In the genomic region with DNA sequence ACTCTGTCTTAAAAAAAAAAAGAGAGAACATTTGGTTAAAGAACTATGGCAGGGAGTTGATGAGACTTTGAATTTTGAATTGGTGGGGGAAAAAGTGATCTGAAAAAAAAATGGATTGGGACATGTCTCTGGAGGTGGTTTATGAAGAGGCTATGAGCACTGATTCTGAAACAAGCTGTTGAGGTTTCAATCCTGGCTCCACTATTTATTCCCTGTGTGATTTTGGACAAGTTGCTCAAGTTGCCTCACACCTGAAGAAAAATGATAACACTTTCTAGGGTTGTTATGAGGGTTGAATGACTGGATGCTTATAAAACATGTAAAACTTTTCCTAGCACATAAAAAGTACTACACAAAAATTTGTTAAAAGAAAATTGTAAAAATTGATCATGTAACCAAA, we compare ENCODE assay signal across 16 cellular contexts. TPM values are rescaled to one million over a fixed set of nuclear protein-coding genes. Genes with fewer than 3 reads are reported as not detected.
DNase-seq lines count a peak whose midpoint lies in the region; ATAC-seq and TF ChIP-seq lines count a peak whose summit lies in the region.
"Had no signal": no experiment of that assay in that cellular context is flagged by ENCODE, and none has a peak within 500 bp of the region (broad histone marks: within the 10 kb centered on the region; RNA-seq: fewer than 3 reads in every experiment).

No MANE protein-coding gene starts in this region.

- POLR2A ChIA-PET in CD4-positive, alpha-beta memory T cell (lab: Charles Lee; ENCODE audit: partially characterized antibody), result interaction anchor here (0.6 to 1.8 kb wide), 3 partner anchors 8 to 519 kb away, joined by 3 to 13 read pairs (median 9); no protein-coding TSS in a partner anchor

- H3K4me3 ChIP-seq in CD4-positive, alpha-beta memory T cell (ENCODE audit: low read length in 2 of 2), result no peak overlapping the region
- H3K4me3 ChIP-seq in HUES6 (ENCODE audit: low read depth, low read length) (0 out of 2 replicates have a peak overlapping the region, but pooled peaks have one; percentile 14), adipocyte (ENCODE audit: low read length) (peak overlapping the region; percentile 85), MG63 (no peak overlapping the region), lower lobe of right lung (no peak overlapping the region)
- H3K4me3 ChIP-seq: lung had no signal

- TF ChIP-seq CTCF in nephron progenitor cell (IDR thresholded peaks at IDR 0.05) (no peak), lower lobe of right lung (IDR thresholded peaks at IDR 0.05) (no peak)

- H3K9me3 ChIP-seq in CD4-positive, alpha-beta memory T cell (ENCODE audit: control insufficient read depth in 1 of 2, low read length in 2 of 2), result no peaks in the 10 kb centered on the region
- H3K9me3 ChIP-seq in HUES6 (ENCODE audit: control insufficient read depth, insufficient read depth, low read depth, low read length) (no peaks in the 10 kb centered on the region), adipocyte (ENCODE audit: control insufficient read depth, low read length) (no peaks in the 10 kb centered on the region), MG63 (no peaks in the 10 kb centered on the region), lower lobe of right lung (no peaks in the 10 kb centered on the region)
- H3K9me3 ChIP-seq: gastrocnemius medialis had no signal

- ATAC-seq in lower lobe of right lung, result no peak
- ATAC-seq: gastrocnemius medialis had no signal

- H3K9ac ChIP-seq in HUES6 (ENCODE audit: low read length), result no peak overlapping the region
- H3K9ac ChIP-seq in adipocyte (ENCODE audit: low read length), result peak overlapping the region; percentile 98

- H3K27me3 ChIP-seq in CD4-positive, alpha-beta memory T cell (ENCODE audit: insufficient read depth, low read length), result no peaks in the 10 kb centered on the region
- H3K27me3 ChIP-seq in HUES6 (ENCODE audit: control insufficient read depth, insufficient read depth, low read length) (no peaks in the 10 kb centered on the region), adipocyte (replicated peaks; ENCODE audit: control insufficient read depth, insufficient read depth, low read length) (no peaks in the 10 kb centered on the region), MG63 (no peaks in the 10 kb centered on the region), lower lobe of right lung (ENCODE audit: low read depth) (no peaks in the 10 kb centered on the region)
- H3K27me3 ChIP-seq: gastrocnemius medialis had no signal

- DNase-seq in CD4-positive, alpha-beta memory T cell, result no peak
- DNase-seq in adipocyte (ENCODE audit: low read depth) (no peak), nephron progenitor cell (no peak), MG63 (no peak), lower lobe of right lung (no peak)
- no peak for DNase-seq in activated CD4-positive, CD25-positive, alpha-beta regulatory T cell treated with anti-CD3 and anti-CD28 coated beads, Interleukin-2, amount 50 U/mL, for 72 hours
- DNase-seq: activated CD4-positive, CD25-positive, alpha-beta regulatory T cell; activated CD8-positive, alpha-beta memory T cell treated with anti-CD3 and anti-CD28 coated beads, Interleukin-2, amount 50 U/mL, for 48 hours; cerebellar nuclear complex; gastrocnemius medialis; NCI-H446 treated with DMSO at 0.1 percent for 48 hours; stimulated activated CD4-positive, alpha-beta T cell treated with anti-CD3 and anti-CD28 coated beads, Interleukin-4, amount 100 ng/mL, for 4 hours had no signal

- H3K36me3 Mint-ChIP-seq in CD4-positive, alpha-beta memory T cell, result peaks cover 0 to 9% of the 10 kb centered on the region in 2 donors
- peaks cover 8% of the 10 kb centered on the region for H3K36me3 Mint-ChIP-seq in nephron progenitor cell (ENCODE audit: low read depth)

- peak overlapping the region in 6 of 7 donors; percentile 15 to 94 (median 58) for H3K27ac Mint-ChIP-seq in CD4-positive, alpha-beta memory T cell
- no peak overlapping the region for H3K27ac Mint-ChIP-seq in nephron progenitor cell

- peaks cover 0 to 2% (median 0%) of the 10 kb centered on the region in 8 donors for H3K9me3 Mint-ChIP-seq in CD4-positive, alpha-beta memory T cell
- no peaks in the 10 kb centered on the region for H3K9me3 Mint-ChIP-seq in nephron progenitor cell
- H3K9me3 Mint-ChIP-seq: IgD-negative memory B cell had no signal

- no peak overlapping the region for H3K27ac ChIP-seq in CD4-positive, alpha-beta memory T cell (ENCODE audit: low read depth, low read length)
- H3K27ac ChIP-seq in HUES6 (ENCODE audit: low read depth, low read length) (no peak overlapping the region), lower lobe of right lung (no peak overlapping the region)
- H3K27ac ChIP-seq: C4-2B had no signal

- peaks cover 27 to 65% (median 44%) of the 10 kb centered on the region in 4 donors for H3K4me1 Mint-ChIP-seq in CD4-positive, alpha-beta memory T cell
- H3K4me1 Mint-ChIP-seq in nephron progenitor cell, result peaks cover 49% of the 10 kb centered on the region

- peaks cover 33% of the 10 kb centered on the region for H3K4me1 ChIP-seq in CD4-positive, alpha-beta memory T cell (ENCODE audit: insufficient read depth, low read length)
- H3K4me1 ChIP-seq in HUES6 (ENCODE audit: control insufficient read depth, insufficient read depth, low read length), result peaks cover 15% of the 10 kb centered on the region
- peaks cover 16% of the 10 kb centered on the region for H3K4me1 ChIP-seq in adipocyte (ENCODE audit: control insufficient read depth, insufficient read depth, low read length)
- peaks cover 18% of the 10 kb centered on the region for H3K4me1 ChIP-seq in lower lobe of right lung

- no peaks in the 10 kb centered on the region for H3K36me3 ChIP-seq in CD4-positive, alpha-beta memory T cell (ENCODE audit: insufficient read depth, low read length)
- H3K36me3 ChIP-seq in HUES6 (ENCODE audit: control insufficient read depth, insufficient read depth, low read length) (no peaks in the 10 kb centered on the region), adipocyte (ENCODE audit: control insufficient read depth, insufficient read depth, low read length, severe bottlenecking) (no peaks in the 10 kb centered on the region), MG63 (no peaks in the 10 kb centered on the region), lower lobe of right lung (no peaks in the 10 kb centered on the region)
- H3K36me3 ChIP-seq: gastrocnemius medialis had no signal

- CTCF ChIA-PET in CD4-positive, alpha-beta memory T cell (lab: Charles Lee; ENCODE audit: partially characterized antibody), result interaction anchor here (1.3 to 3.7 kb wide), 3 partner anchors 13 to 25 kb away, joined by 3 to 25 read pairs (median 6); no protein-coding TSS in a partner anchor

- intact Hi-C loops in CD4-positive, alpha-beta memory T cell (cut with micrococcal nuclease), result loop anchor here (2.0 to 10.0 kb wide), 3 partner anchors 13 to 1459 kb away; a partner anchor contains a TSS
- intact Hi-C loops in lower lobe of right lung (cut with DNase I), result no loop called here

- no peaks in the 10 kb centered on the region for H3K27me3 Mint-ChIP-seq in CD4-positive, alpha-beta memory T cell
- H3K27me3 Mint-ChIP-seq in nephron progenitor cell (ENCODE audit: low read depth, poor library complexity), result peaks cover 4% of the 10 kb centered on the region
- H3K27me3 Mint-ChIP-seq: IgD-negative memory B cell had no signal

- H3K4me3 Mint-ChIP-seq in CD4-positive, alpha-beta memory T cell, result peak overlapping the region in 7 of 8 donors; percentile 21 to 99 (median 96)
- H3K4me3 Mint-ChIP-seq in nephron progenitor cell, result peak overlapping the region; percentile 91

RNA-seq across cellular contexts. Expression of a gene that starts 1.8 kb away (rescaled TPM):
- total RNA-seq in CD4-positive, alpha-beta memory T cell, result 10 to 100 TPM; 29.5 to 32.6 TPM
- polyA plus RNA-seq in CD4-positive, alpha-beta memory T cell, result 10 to 100 TPM; 25.3 to 36.5 TPM
- 20.4 and 33.8 TPM in 2 replicates for total RNA-seq in MG63 (2014; rRNA removed; shearing (Covaris generic); ENCODE audit: low replicate concordance)
- total RNA-seq in lower lobe of right lung, result 64.1 TPM

Comparison
In these comparisons a context has a peak if more than half of its experiments do, and no peak if none do; other contexts are left out.
1. H3K4me3 ChIP-seq: peak in HUES6 (single experiment) and adipocyte (single experiment); none in CD4-positive, alpha-beta memory T cell (0 of 2), MG63 (single experiment) and lower lobe of right lung (single experiment).